In genomic region chr18:9292047-9292446, GRCh38 we compare ENCODE assay signal across 2 cellular contexts.
TF ChIP-seq lines count a peak whose summit lies in the region.

No MANE protein-coding gene starts in this region.

TF ChIP-seq in A549, 52 proteins besides CTCF, POLR2A, EP300 and RAD21:
- TF ChIP-seq MAFK (IDR thresholded peaks at IDR 0.05; ENCODE audit: partially characterized antibody) (peak; percentile 24), SMC3 (IDR thresholded peaks at IDR 0.05) (no peak)
TF ChIP-seq in A549: peak in this region for 1.

TF ChIP-seq in IMR-90, 13 proteins besides CTCF, POLR2A, EP300 and RAD21:
- TF ChIP-seq MAFK (IDR thresholded peaks at IDR 0.05; ENCODE audit: low read depth, low read length) (peak; percentile 25; the same call in 1 of the 2 replicates), BHLHE40 (IDR thresholded peaks at IDR 0.05; ENCODE audit: low read depth, low read length) (no peak), MAZ (IDR thresholded peaks at IDR 0.05; ENCODE audit: borderline replicate concordance, low read depth, low read length) (no peak)
TF ChIP-seq in IMR-90: peak in this region for 1.
